In genomic region chr1:85330206-85330605, GRCh38 we compare ENCODE assay signal across 8 cellular contexts. TPM values are rescaled to one million over a fixed set of nuclear protein-coding genes. Genes with fewer than 3 reads are reported as not detected.
DNase-seq lines count a peak whose midpoint lies in the region; ATAC-seq and TF ChIP-seq lines count a peak whose summit lies in the region.
"Had no signal": no experiment of that assay in that cellular context is flagged by ENCODE, and none has a peak within 500 bp of the region (broad histone marks: within the 10 kb centered on the region; RNA-seq: fewer than 3 reads in every experiment).

No MANE protein-coding gene starts in this region.

- H3K36me3 ChIP-seq in HUES64 (ENCODE audit: insufficient read depth, low read length), result no peaks in the 10 kb centered on the region
- H3K36me3 ChIP-seq in lung (ENCODE audit: control insufficient read depth in 2 of 2, insufficient read depth in 2 of 2, low read length in 2 of 2), result no peaks in the 10 kb centered on the region
- no peaks in the 10 kb centered on the region for H3K36me3 ChIP-seq in vagina

- H3K9me3 ChIP-seq in HUES64 (ENCODE audit: insufficient read depth, low read depth, low read length) (no peaks in the 10 kb centered on the region), lung (ENCODE audit: control insufficient read depth in 2 of 2, insufficient read depth in 1 of 2, low read length in 1 of 2) (peaks cover 0 to 4% of the 10 kb centered on the region in 2 donors), vagina (no peaks in the 10 kb centered on the region)

- H3K4me3 ChIP-seq in HUES64 (ENCODE audit: low read length) (no peak overlapping the region), coronary artery (no peak overlapping the region), lung (no peak overlapping the region), vagina (no peak overlapping the region)

- peak; percentile 51 for ATAC-seq in lung (ENCODE audit: insufficient read depth, low FRiP score)

- intact Hi-C loops in vagina (cut with DNase I), result no loop called here

- H3K4me1 ChIP-seq in HUES64 (ENCODE audit: insufficient read depth, low read length) (peaks cover 33% of the 10 kb centered on the region), lung (ENCODE audit: control insufficient read depth in 2 of 2, insufficient read depth in 2 of 2, low read length in 2 of 2) (peaks cover 6 to 26% of the 10 kb centered on the region in 2 donors), vagina (peaks cover 16% of the 10 kb centered on the region)

- no peak overlapping the region; the same call in 1 of the 2 replicates for H3K9ac ChIP-seq in HUES64 (ENCODE audit: low read depth, low read length)

- H3K27me3 ChIP-seq in HUES64 (ENCODE audit: insufficient read depth, low read length) (no peaks in the 10 kb centered on the region), lung (ENCODE audit: control insufficient read depth, insufficient read depth) (no peaks in the 10 kb centered on the region), vagina (no peaks in the 10 kb centered on the region)

- no peak for DNase-seq in coronary artery (ENCODE audit: low spot score)
- peak; percentile 52 for DNase-seq in lung (ENCODE audit: low spot score)
- DNase-seq in vagina (ENCODE audit: extremely low spot score in 2 of 2), result no peak
- DNase-seq in ureter (ENCODE audit: low spot score), result no peak
- no peak for DNase-seq in stimulated activated CD8-positive, alpha-beta memory T cell treated with anti-CD3 and anti-CD28 coated beads, Interleukin-4, amount 100 ng/mL, for 48 hours
- no peak for DNase-seq in NK-92 treated with Interleukin-12 subunit alpha and Interleukin-12 subunit beta, amount 100 ng/mL, for 24 hours (lab: John Stamatoyannopoulos, UW)
- DNase-seq: NCI-H82 had no signal

- TF ChIP-seq POLR2A in vagina (IDR thresholded peaks at IDR 0.05), result no peak

- 86% methylated on average over 3 of the region's 3 CpGs for WGBS in HUES64
- WGBS in lung, 2 donors, result 42 to 83% methylated on average over 3 of the region's 3 CpGs

- TF ChIP-seq CTCF in coronary artery (IDR thresholded peaks at IDR 0.05), result no peak
- TF ChIP-seq CTCF in lung (IDR thresholded peaks at IDR 0.05; ENCODE audit: control extremely low read depth, extremely low read depth), result no peak
- TF ChIP-seq CTCF in vagina (IDR thresholded peaks at IDR 0.05), result no peak

- H3K27ac ChIP-seq in HUES64 (ENCODE audit: low read depth, low read length), result peak overlapping the region; percentile 26
- H3K27ac ChIP-seq in coronary artery, result peak overlapping the region; percentile 25 to 81
- H3K27ac ChIP-seq in lung (ENCODE audit: low read depth in 1 of 2, low read length in 1 of 2), result peak overlapping the region; percentile 76 to 96
- peak overlapping the region; percentile 41 for H3K27ac ChIP-seq in vagina

RNA-seq across cellular contexts. Expression of gene BCL10, which starts 53.8 kb away (rescaled TPM):
- 14.9 TPM for polyA plus RNA-seq in HUES64 (2013, experiment 1 of 2)
- 14.5 TPM for polyA plus RNA-seq in HUES64 (2013, experiment 2 of 2)
- total RNA-seq in lung, result 10 to 100 TPM; 26.2 to 32.3 TPM
- 10 to 100 TPM in 1 of 2 donors, 1 to 10 TPM in 1; 9.9 to 11.3 TPM for polyA plus RNA-seq in lung
- total RNA-seq in vagina, result 12.3 TPM
- 34.9 TPM for total RNA-seq in ureter

Comparison
In these comparisons a context has a peak if more than half of its experiments do, and no peak if none do; other contexts are left out.
1. H3K27ac ChIP-seq: peak in every context shown above with its lines; median percentile 86 in lung; 53 in coronary artery; 41 in vagina; 26 in HUES64.